31 cellular contexts compared by ENCODE assay signal in genomic region chr7:42016517-42016916, GRCh38.
"Had no signal": no experiment of that assay in that cellular context is flagged by ENCODE, and none has a peak within 500 bp of the region (broad histone marks: within the 10 kb centered on the region; RNA-seq: fewer than 3 reads in every experiment).

No MANE protein-coding gene starts in this region.

- H3K27me3 ChIP-seq: brain microvascular endothelial cell had no signal

- H3K4me3 Mint-ChIP-seq: activated B cell treated with CpG ODN at 0.5 μM for 24 hours; activated CD4-positive, alpha-beta memory T cell treated with anti-CD3 and anti-CD28 coated beads for 36 hours; activated naive CD4-positive, alpha-beta T cell treated with anti-CD3 and anti-CD28 coated beads, Interleukin-2, amount 10 ng/mL, durations not matched to agents 7 days and 5 days; activated naive CD8-positive, alpha-beta T cell; activated naive CD8-positive, alpha-beta T cell treated with anti-CD3 and anti-CD28 coated beads, Interleukin-2, amount 50 U/mL, for 24 hours; central memory CD8-positive, alpha-beta T cell had no signal

- H3K36me3 Mint-ChIP-seq: activated CD4-positive, alpha-beta memory T cell treated with anti-CD3 and anti-CD28 coated beads for 36 hours; activated naive CD4-positive, alpha-beta T cell treated with anti-CD3 and anti-CD28 coated beads, Interleukin-2, amount 10 ng/mL, durations not matched to agents 7 days and 5 days; activated naive CD8-positive, alpha-beta T cell had no signal

- H3K36me3 ChIP-seq: brain microvascular endothelial cell had no signal

- H3K27ac ChIP-seq: brain microvascular endothelial cell, PC-9 had no signal

- H3K4me2 ChIP-seq: PC-9 had no signal

- H3K4me3 ChIP-seq: K562, PC-9 had no signal

- H2AFZ ChIP-seq: PC-9 had no signal

- H3K27ac Mint-ChIP-seq: activated B cell treated with CpG ODN at 0.5 μM for 24 hours; activated CD4-positive, alpha-beta memory T cell treated with anti-CD3 and anti-CD28 coated beads for 36 hours; activated naive CD4-positive, alpha-beta T cell treated with anti-CD3 and anti-CD28 coated beads, Interleukin-2, amount 10 ng/mL, durations not matched to agents 7 days and 5 days; activated naive CD8-positive, alpha-beta T cell; activated naive CD8-positive, alpha-beta T cell treated with anti-CD3 and anti-CD28 coated beads, Interleukin-2, amount 50 U/mL, for 24 hours had no signal

- H3K27me3 Mint-ChIP-seq: activated naive CD4-positive, alpha-beta T cell treated with anti-CD3 and anti-CD28 coated beads, Interleukin-2, amount 10 ng/mL, durations not matched to agents 7 days and 5 days had no signal

- H3K4me1 Mint-ChIP-seq: activated naive CD4-positive, alpha-beta T cell treated with anti-CD3 and anti-CD28 coated beads, Interleukin-2, amount 10 ng/mL, durations not matched to agents 7 days and 5 days; activated naive CD8-positive, alpha-beta T cell treated with anti-CD3 and anti-CD28 coated beads, Interleukin-2, amount 50 U/mL, for 24 hours; central memory CD8-positive, alpha-beta T cell had no signal

- DNase-seq: activated B cell treated with CpG ODN at 0.5 μM for 24 hours; activated CD4-positive, alpha-beta memory T cell treated with anti-CD3 and anti-CD28 coated beads for 36 hours; activated CD4-positive, alpha-beta T cell treated with anti-CD3 and anti-CD28 coated beads for 4 hours; activated CD4-positive, alpha-beta T cell treated with anti-CD3 and anti-CD28 coated beads, Interleukin-2, amount 50 U/mL, for 1 hour; activated CD4-positive, CD25-positive, alpha-beta regulatory T cell treated with anti-CD3 and anti-CD28 coated beads, Interleukin-2, amount 50 U/mL, for 72 hours; activated CD8-positive, alpha-beta memory T cell treated with anti-CD3 and anti-CD28 coated beads, Interleukin-2, amount 50 U/mL, for 48 hours; activated effector memory CD4-positive, alpha-beta T cell treated with Interleukin-2 at 50 U/mL for 16 hours; activated naive CD4-positive, alpha-beta T cell treated with anti-CD3 and anti-CD28 coated beads, Interleukin-2, amount 10 ng/mL, durations not matched to agents 7 days and 5 days; activated naive CD8-positive, alpha-beta T cell treated with anti-CD3 and anti-CD28 coated beads, Interleukin-2, amount 50 U/mL, for 24 hours; activated T-cell treated with anti-CD3 and anti-CD28 coated beads, Interleukin-2, amount 50 U/mL, for 48 hours; aorta; brain microvascular endothelial cell; NCI-H1092 treated with DMSO at 0.1 percent for 48 hours; NCI-H1417 treated with DMSO at 0.1 percent for 48 hours; NCI-H187 treated with DMSO at 0.1 percent for 48 hours; NCI-H2081; NCI-H226; NCI-H446 treated with DMSO at 0.1 percent for 48 hours; NCI-H524; NCI-H69; NCI-H82; NK-92 treated with Interleukin-12 subunit alpha and Interleukin-12 subunit beta, amount 100 ng/mL, for 24 hours; PC-9; Right ventricle myocardium superior; SW 1271; T-helper 1 cell; T-helper 2 cell; T-helper 9 cell had no signal

- ATAC-seq: activated naive CD8-positive, alpha-beta T cell treated with anti-CD3 and anti-CD28 coated beads, Interleukin-2, amount 50 U/mL, for 24 hours; K562 had no signal
